ENCODE assay signal across 1 cellular context in the genomic region with DNA sequence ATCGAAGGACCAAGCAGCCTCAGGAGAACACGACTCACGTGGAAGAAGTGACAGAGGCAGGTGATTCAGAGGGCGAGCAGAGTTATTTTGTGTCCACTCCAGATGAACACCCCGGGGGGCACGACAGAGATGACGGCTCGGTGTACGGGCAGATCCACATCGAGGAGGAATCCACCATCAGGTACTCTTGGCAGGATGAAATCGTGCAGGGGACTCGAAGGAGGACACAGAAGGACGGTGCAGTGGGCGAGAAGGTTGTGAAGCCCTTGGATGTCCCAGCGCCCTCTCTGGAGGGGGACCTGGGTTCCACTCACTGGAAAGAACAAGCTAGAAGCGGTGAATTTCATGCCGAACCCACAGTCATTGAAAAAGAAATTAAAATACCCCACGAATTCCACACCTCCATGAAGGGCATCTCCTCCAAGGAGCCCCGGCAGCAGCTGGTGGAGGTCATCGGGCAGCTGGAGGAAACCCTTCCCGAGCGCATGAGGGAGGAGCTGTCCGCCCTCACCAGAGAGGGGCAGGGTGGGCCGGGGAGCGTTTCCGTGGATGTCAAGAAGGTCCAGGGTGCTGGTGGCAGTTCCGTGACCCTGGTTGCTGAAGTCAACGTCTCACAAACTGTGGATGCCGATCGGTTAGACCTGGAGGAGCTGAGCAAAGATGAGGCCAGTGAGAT.
TF ChIP-seq lines count a peak whose summit lies in the region.

No MANE protein-coding gene starts in this region.

TF ChIP-seq in HCT116, 20 proteins besides CTCF, POLR2A, EP300 and RAD21 (continued from another document):
- TF ChIP-seq, protein P1, sequence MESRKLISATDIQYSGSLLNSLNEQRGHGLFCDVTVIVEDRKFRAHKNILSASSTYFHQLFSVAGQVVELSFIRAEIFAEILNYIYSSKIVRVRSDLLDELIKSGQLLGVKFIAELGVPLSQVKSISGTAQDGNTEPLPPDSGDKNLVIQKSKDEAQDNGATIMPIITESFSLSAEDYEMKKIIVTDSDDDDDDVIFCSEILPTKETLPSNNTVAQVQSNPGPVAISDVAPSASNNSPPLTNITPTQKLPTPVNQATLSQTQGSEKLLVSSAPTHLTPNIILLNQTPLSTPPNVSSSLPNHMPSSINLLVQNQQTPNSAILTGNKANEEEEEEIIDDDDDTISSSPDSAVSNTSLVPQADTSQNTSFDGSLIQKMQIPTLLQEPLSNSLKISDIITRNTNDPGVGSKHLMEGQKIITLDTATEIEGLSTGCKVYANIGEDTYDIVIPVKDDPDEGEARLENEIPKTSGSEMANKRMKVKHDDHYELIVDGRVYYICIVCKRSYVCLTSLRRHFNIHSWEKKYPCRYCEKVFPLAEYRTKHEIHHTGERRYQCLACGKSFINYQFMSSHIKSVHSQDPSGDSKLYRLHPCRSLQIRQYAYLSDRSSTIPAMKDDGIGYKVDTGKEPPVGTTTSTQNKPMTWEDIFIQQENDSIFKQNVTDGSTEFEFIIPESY (IDR thresholded peaks at IDR 0.05; ENCODE audit: extremely low read depth, insufficient replicate concordance, low read length), result no peak
